8 cellular contexts compared by ENCODE assay signal in genomic region chr22:17368144-17368726, GRCh38. TPM values are rescaled to one million over a fixed set of nuclear protein-coding genes. Genes with fewer than 3 reads are reported as not detected.
DNase-seq lines count a peak whose midpoint lies in the region; ATAC-seq and TF ChIP-seq lines count a peak whose summit lies in the region.

No MANE protein-coding gene starts in this region.

- H3K27me3 Mint-ChIP-seq in natural killer cell treated with Interleukin-12 subunit alpha and Interleukin-12 subunit beta and Interleukin-15 and Interleukin-18, amount 100 ng/mL, for 72 hours, result peaks cover 36 to 55% of the 10 kb centered on the region in 2 donors

- peak overlapping the region in 1 of 11 experiments; percentile 59; a peak in 2 of 22 replicates for H3K27ac ChIP-seq in BLaER1 treated with 17β-estradiol and CSF1 and Interleukin-3, amounts not matched to agents 10 nM and 100 nM
- H3K27ac ChIP-seq in dorsolateral prefrontal cortex (peak overlapping the region in 57 of 59 donors; percentile 13 to 95 (median 89)), thyroid gland (peak overlapping the region in 1 of 3 donors; percentile 39)

- no peaks in the 10 kb centered on the region for H3K9me3 Mint-ChIP-seq in natural killer cell treated with Interleukin-12 subunit alpha and Interleukin-12 subunit beta and Interleukin-15 and Interleukin-18, amount 100 ng/mL, for 72 hours

- peak overlapping the region; percentile 93 to 99 (median 96) for H3K4me2 ChIP-seq in BLaER1 treated with 17β-estradiol and CSF1 and Interleukin-3, amounts not matched to agents 10 nM and 100 nM

- H3K36me3 ChIP-seq in BLaER1 treated with 17β-estradiol and CSF1 and Interleukin-3, amounts not matched to agents 10 nM and 100 nM, result no peaks in the 10 kb centered on the region
- no peaks in the 10 kb centered on the region for H3K36me3 ChIP-seq in thyroid gland

- peaks cover 9 to 19% of the 10 kb centered on the region in 2 donors for H3K4me1 Mint-ChIP-seq in natural killer cell treated with Interleukin-12 subunit alpha and Interleukin-12 subunit beta and Interleukin-15 and Interleukin-18, amount 100 ng/mL, for 72 hours (ENCODE audit: low read depth in 2 of 2)

- H3K4me3 Mint-ChIP-seq in natural killer cell treated with Interleukin-12 subunit alpha and Interleukin-12 subunit beta and Interleukin-15 and Interleukin-18, amount 100 ng/mL, for 72 hours, result peak overlapping the region; percentile 41

- no peak for ATAC-seq in natural killer cell treated with Interleukin-12 subunit alpha and Interleukin-12 subunit beta and Interleukin-15 and Interleukin-18, amount 100 ng/mL, for 72 hours
- ATAC-seq in GM21367 (IDR thresholded peaks at IDR 0.05; ENCODE audit: unreplicated experiment), result no peak

- no peak for DNase-seq in Jurkat, Clone E6-1 (ENCODE audit: low read depth, low spot score)
- DNase-seq in dorsolateral prefrontal cortex, result peak in 1 of 10 donors; percentile 65
- no peak for DNase-seq in natural killer cell treated with Interleukin-12 subunit alpha and Interleukin-12 subunit beta and Interleukin-15 and Interleukin-18, amount 100 ng/mL, for 72 hours (ENCODE audit: low spot score)
- DNase-seq in thyroid gland, result no peak
- no peak for DNase-seq in SIG-M5 treated with dmso at 0.1 percent for 504 hours (lab: John Stamatoyannopoulos, UW; ENCODE audit: unreplicated experiment)
- no peak for DNase-seq in A172 (ENCODE audit: low spot score)

- 2% methylated on average over 18 of the region's 18 CpGs for WGBS in thyroid gland, 2 donors

- no peak overlapping the region for H3K27ac Mint-ChIP-seq in natural killer cell treated with Interleukin-12 subunit alpha and Interleukin-12 subunit beta and Interleukin-15 and Interleukin-18, amount 100 ng/mL, for 72 hours

- H4K20me1 ChIP-seq in BLaER1 treated with 17β-estradiol and CSF1 and Interleukin-3, amounts not matched to agents 10 nM and 100 nM, result peaks cover 0 to 29% (median 10%) of the 10 kb centered on the region in 11 experiments; a peak in 6 of 22 replicates

- peak overlapping the region; percentile 65 to 77 (median 69) for H3K4me3 ChIP-seq in BLaER1 treated with 17β-estradiol and CSF1 and Interleukin-3, amounts not matched to agents 10 nM and 100 nM
- H3K4me3 ChIP-seq in Jurkat, Clone E6-1 (ENCODE audit: low read length), result peak overlapping the region; percentile 53
- peak overlapping the region; percentile 34 to 84 (median 68) for H3K4me3 ChIP-seq in dorsolateral prefrontal cortex
- H3K4me3 ChIP-seq in thyroid gland (replicated peaks in 1 of 3), result peak overlapping the region in 1 of 3 donors; percentile 38

- intact Hi-C loops in dorsolateral prefrontal cortex (cut with DNase I) (loop anchor here (2.0 to 10.0 kb wide), 4 partner anchors 69 to 196 kb away; no protein-coding TSS in a partner anchor), thyroid gland (cut with DNase I) (no loop called here)

- H3K36me3 Mint-ChIP-seq in natural killer cell treated with Interleukin-12 subunit alpha and Interleukin-12 subunit beta and Interleukin-15 and Interleukin-18, amount 100 ng/mL, for 72 hours, result no peaks in the 10 kb centered on the region

- H3K27me3 ChIP-seq in BLaER1 treated with 17β-estradiol and CSF1 and Interleukin-3, amounts not matched to agents 10 nM and 100 nM, result peaks cover 59 to 70% (median 65%) of the 10 kb centered on the region in 11 experiments
- peaks cover 0 to 71% (median 18%) of the 10 kb centered on the region in 45 donors for H3K27me3 ChIP-seq in dorsolateral prefrontal cortex
- H3K27me3 ChIP-seq in thyroid gland, result no peaks in the 10 kb centered on the region

- peak overlapping the region in 9 of 11 experiments; percentile 41 to 71 (median 65); a peak in 16 of 22 replicates for H3K9ac ChIP-seq in BLaER1 treated with 17β-estradiol and CSF1 and Interleukin-3, amounts not matched to agents 10 nM and 100 nM

- peaks cover 27 to 34% (median 30%) of the 10 kb centered on the region in 10 experiments for H3K4me1 ChIP-seq in BLaER1 treated with 17β-estradiol and CSF1 and Interleukin-3, amounts not matched to agents 10 nM and 100 nM
- H3K4me1 ChIP-seq in thyroid gland, result peaks cover 6 to 22% of the 10 kb centered on the region in 2 donors

- no peak for TF ChIP-seq POLR2A in thyroid gland (IDR thresholded peaks at IDR 0.05)

- TF ChIP-seq CTCF in dorsolateral prefrontal cortex (IDR thresholded peaks at IDR 0.05 in 54 of 56, conservative IDR thresholded peaks at IDR 0.05 in 2 of 56; ENCODE audit: low read depth in 1 of 56, partially characterized antibody in 56 of 56) (peak in 1 of 56 donors; percentile 5), thyroid gland (IDR thresholded peaks at IDR 0.05) (no peak)

- no peaks in the 10 kb centered on the region for H3K9me3 ChIP-seq in BLaER1 treated with 17β-estradiol and CSF1 and Interleukin-3, amounts not matched to agents 10 nM and 100 nM (replicated peaks in 1 of 11)
- H3K9me3 ChIP-seq in thyroid gland, result no peaks in the 10 kb centered on the region

RNA-seq across cellular contexts. Expression of gene CECR2, which starts 1.0 kb away (rescaled TPM):
- polyA plus RNA-seq in Jurkat, Clone E6-1 (2012; ENCODE audit: insufficient read depth, insufficient read length), result 0.85 TPM
- 10 to 100 TPM in 80 of 120 experiments, 1 to 10 TPM in 40; 4.0 to 41.7 (median 12.6) TPM for total RNA-seq in dorsolateral prefrontal cortex
- total RNA-seq in natural killer cell treated with Interleukin-12 subunit alpha and Interleukin-12 subunit beta and Interleukin-15 and Interleukin-18, amount 100 ng/mL, for 72 hours, result not detected
- 1 to 10 TPM; 1.5 to 7.7 (median 2.1) TPM for total RNA-seq in thyroid gland
- not detected in 2 replicates for total RNA-seq in A172 (2014; rRNA removed; shearing (Covaris generic))
